In genomic region chr20:62752671-62753501, GRCh38 we compare ENCODE assay signal across 1 cellular context.
TF ChIP-seq lines count a peak whose summit lies in the region.

No MANE protein-coding gene starts in this region.

TF ChIP-seq in HepG2, 621 proteins besides CTCF, POLR2A, EP300 and RAD21 (continued from another document):
- peak; percentile 59; the same call in 1 of the 2 replicates for TF ChIP-seq UBTF (CRISPR knock-in tag; IDR thresholded peaks at IDR 0.05)
- TF ChIP-seq SAP130 (CRISPR knock-in tag; IDR thresholded peaks at IDR 0.05; ENCODE audit: low read depth) = peak; percentile 34; the same call in 1 of the 2 replicates
- no peak for TF ChIP-seq SP4 (CRISPR knock-in tag; IDR thresholded peaks at IDR 0.05)
- TF ChIP-seq HNRNPLL (IDR thresholded peaks at IDR 0.05; ENCODE audit: low read depth, low read length, poor library complexity, severe bottlenecking) = peak; percentile 36
- peak; percentile 42; the same call in 1 of the 2 replicates for TF ChIP-seq PAXIP1 (CRISPR knock-in tag; conservative IDR thresholded peaks at IDR 0.05)
- TF ChIP-seq ZNF10 (CRISPR knock-in tag; IDR thresholded peaks at IDR 0.05; ENCODE audit: borderline replicate concordance, low read depth) = no peak
- TF ChIP-seq CBFB (CRISPR knock-in tag; IDR thresholded peaks at IDR 0.05) = no peak
- no peak for TF ChIP-seq GMEB2 (CRISPR knock-in tag; IDR thresholded peaks at IDR 0.05; ENCODE audit: low read depth)
- no peak for TF ChIP-seq ZNF790 (CRISPR knock-in tag; IDR thresholded peaks at IDR 0.05; ENCODE audit: borderline replicate concordance)
- 0 out of 2 replicates have a peak, but pooled peaks have one; percentile 28 for TF ChIP-seq HIC2 (CRISPR knock-in tag; IDR thresholded peaks at IDR 0.05; ENCODE audit: low read depth)
